In the genomic region with DNA sequence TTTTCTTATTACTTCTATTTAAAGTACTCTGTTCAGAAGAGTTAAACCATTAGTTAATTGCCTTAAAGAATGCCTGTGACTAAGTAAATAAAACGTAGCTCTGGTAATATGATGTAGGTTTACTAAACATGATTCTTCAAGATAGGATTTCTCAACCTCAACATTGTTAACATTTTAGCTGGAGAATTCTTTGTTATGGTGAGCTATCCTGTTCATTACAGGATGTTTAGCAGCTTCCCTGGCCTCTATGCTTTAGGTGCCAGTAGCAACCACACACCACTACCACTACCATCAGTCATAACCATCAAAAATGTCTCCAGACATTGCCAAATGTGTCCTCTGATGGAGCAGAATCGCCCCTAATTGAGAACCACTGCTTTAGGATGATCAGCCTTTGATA, we compare ENCODE assay signal across 24 cellular contexts. TPM values are rescaled to one million over a fixed set of nuclear protein-coding genes. Genes with fewer than 3 reads are reported as not detected.
"Had no signal": no experiment of that assay in that cellular context is flagged by ENCODE, and none has a peak within 500 bp of the region (broad histone marks: within the 10 kb centered on the region; RNA-seq: fewer than 3 reads in every experiment).

No MANE protein-coding gene starts in this region.

- H3K27me3 Mint-ChIP-seq: activated B cell treated with CpG ODN at 0.5 μM for 24 hours; activated CD4-positive, alpha-beta memory T cell treated with anti-CD3 and anti-CD28 coated beads, Interleukin-2, amount 10 ng/mL, durations not matched to agents 7 days and 5 days; activated CD4-positive, alpha-beta T cell treated with anti-CD3 and anti-CD28 coated beads, Interleukin-2, amount 10 ng/mL, durations not matched to agents 7 days and 5 days; activated naive CD8-positive, alpha-beta T cell; activated T-helper 17 cell treated with anti-CD3 and anti-CD28 coated beads, Interleukin-2, amount 50 U/mL, for 72 hours had no signal

- H3K4me3 Mint-ChIP-seq: activated B cell treated with CpG ODN at 0.5 μM for 24 hours; activated CD4-positive, alpha-beta memory T cell treated with anti-CD3 and anti-CD28 coated beads, Interleukin-2, amount 10 ng/mL, durations not matched to agents 7 days and 5 days; activated CD4-positive, alpha-beta T cell treated with anti-CD3 and anti-CD28 coated beads, Interleukin-2, amount 10 ng/mL, durations not matched to agents 7 days and 5 days; activated naive CD4-positive, alpha-beta T cell treated with anti-CD3 and anti-CD28 coated beads for 36 hours; activated naive CD8-positive, alpha-beta T cell; activated T-helper 17 cell treated with anti-CD3 and anti-CD28 coated beads, Interleukin-2, amount 50 U/mL, for 72 hours had no signal

- DNase-seq: activated B cell treated with CpG ODN at 0.5 μM for 24 hours; activated CD4-positive, alpha-beta memory T cell treated with anti-CD3 and anti-CD28 coated beads, Interleukin-2, amount 10 ng/mL, durations not matched to agents 7 days and 5 days; activated CD4-positive, alpha-beta T cell treated with anti-CD3 and anti-CD28 coated beads for 1 hour; activated CD4-positive, alpha-beta T cell treated with anti-CD3 and anti-CD28 coated beads, Interleukin-2, amount 10 ng/mL, durations not matched to agents 7 days and 5 days; activated gamma-delta T cell; activated naive CD4-positive, alpha-beta T cell treated with anti-CD3 and anti-CD28 coated beads for 36 hours; activated T-cell treated with anti-CD3 and anti-CD28 coated beads for 4 hours; activated T-cell treated with anti-CD3 and anti-CD28 coated beads, Interleukin-2, amount 50 U/mL, for 48 hours; anterior cingulate cortex; NCI-H1092; NCI-H1417 treated with DMSO at 0.1 percent for 48 hours; NCI-H1694; NCI-H2029 treated with DMSO at 0.1 percent for 48 hours; NCI-H345; NCI-H510A; NCI-H526 treated with DMSO at 0.1 percent for 48 hours; NCI-H82; SIG-M5; T-helper 2 cell; T1000 had no signal

- ATAC-seq: activated T-helper 17 cell treated with anti-CD3 and anti-CD28 coated beads, Interleukin-2, amount 50 U/mL, for 72 hours had no signal

- H3K27ac ChIP-seq: KMS-11 had no signal

- H3K27ac Mint-ChIP-seq: activated B cell treated with CpG ODN at 0.5 μM for 24 hours; activated CD4-positive, alpha-beta memory T cell treated with anti-CD3 and anti-CD28 coated beads, Interleukin-2, amount 10 ng/mL, durations not matched to agents 7 days and 5 days; activated CD4-positive, alpha-beta T cell treated with anti-CD3 and anti-CD28 coated beads, Interleukin-2, amount 10 ng/mL, durations not matched to agents 7 days and 5 days; activated naive CD4-positive, alpha-beta T cell treated with anti-CD3 and anti-CD28 coated beads for 36 hours had no signal

- H3K9ac ChIP-seq: KMS-11 had no signal

- H3K4me2 ChIP-seq: KMS-11 had no signal

- H3K9me3 Mint-ChIP-seq: activated CD4-positive, alpha-beta memory T cell treated with anti-CD3 and anti-CD28 coated beads, Interleukin-2, amount 10 ng/mL, durations not matched to agents 7 days and 5 days; activated naive CD4-positive, alpha-beta T cell treated with anti-CD3 and anti-CD28 coated beads for 36 hours; activated T-helper 17 cell treated with anti-CD3 and anti-CD28 coated beads, Interleukin-2, amount 50 U/mL, for 72 hours had no signal

RNA-seq across cellular contexts. Expression of a gene that starts 16.4 kb away (rescaled TPM):
- total RNA-seq: RPMI7951 had no signal
